In the genomic region with DNA sequence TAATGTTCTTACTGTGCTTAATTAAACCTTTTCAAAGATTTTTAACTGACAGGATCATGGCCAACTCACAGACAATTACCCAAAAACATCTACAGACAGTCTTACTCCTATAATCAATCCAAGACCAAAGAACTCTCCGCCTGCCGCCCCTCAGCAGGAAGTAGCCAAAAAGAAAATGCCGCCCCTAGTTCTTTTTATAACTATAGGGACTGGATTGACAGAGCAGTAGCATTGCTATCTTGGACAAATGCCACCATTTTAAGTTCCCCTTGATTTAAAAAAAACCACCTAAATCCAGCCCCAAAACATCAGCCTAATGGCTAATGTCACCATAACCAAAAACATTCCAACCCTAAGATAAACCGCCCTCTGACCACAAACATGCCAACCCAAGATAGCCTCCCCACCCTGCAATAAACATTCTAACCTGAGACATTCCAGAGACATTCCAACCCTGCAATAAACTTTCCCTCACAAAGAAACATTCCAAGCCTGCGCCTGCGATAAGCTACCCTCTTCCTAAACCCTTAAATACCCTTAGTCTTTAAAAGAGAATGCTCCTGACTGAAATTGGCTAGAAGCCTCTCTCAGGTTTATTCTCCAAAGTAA, we compare ENCODE assay signal across 9 cellular contexts.
A peak's percentile ranks its signal among the peaks of the same experiment; 100 is the strongest.
DNase-seq lines count a peak whose midpoint lies in the region; ATAC-seq, FAIRE-seq and TF ChIP-seq lines count a peak whose summit lies in the region.
"Had no signal": no experiment of that assay in that cellular context is flagged by ENCODE, and none has a peak within 500 bp of the region (broad histone marks: within the 10 kb centered on the region; RNA-seq: fewer than 3 reads in every experiment).

No MANE protein-coding gene starts in this region.

- peak; percentile 63 for DNase-seq in AG20443 (ENCODE audit: low spot score)
- DNase-seq in LoVo (ENCODE audit: low spot score), result peak; percentile 93
- no peak for DNase-seq in H1 (ENCODE audit: low read depth in 1 of 2, low spot score in 2 of 2)
- peak in 1 of 3 donors; percentile 62 for DNase-seq in mucosa of descending colon
- DNase-seq in HuH-7.5 (ENCODE audit: low spot score), result no peak
- DNase-seq in mesothelial cell of epicardium (ENCODE audit: low spot score in 2 of 2, unreplicated experiment in 2 of 2), result no peak
- DNase-seq in GM12892 (ENCODE audit: insufficient read length), result no peak

- H4K5ac ChIP-seq in H1 (ENCODE audit: insufficient read length, low read depth, low read length), result no peak overlapping the region

- H4K8ac ChIP-seq in H1 (ENCODE audit: extremely low read depth, insufficient read depth, low read length), result no peak overlapping the region

- no peak overlapping the region for H3K27ac ChIP-seq in H1 (ENCODE audit: low read depth, low read length)

- no peaks in the 10 kb centered on the region for H3K79me2 ChIP-seq in H1 (ENCODE audit: control insufficient read depth in 1 of 2, insufficient read depth in 2 of 2, low read length in 2 of 2)

- TF ChIP-seq POLR2A in H1 (IDR thresholded peaks at IDR 0.05; ENCODE audit: control extremely low read depth in 1 of 2, low read depth in 2 of 2, low read length in 2 of 2) (no peak), GM12892 (IDR thresholded peaks at IDR 0.05; ENCODE audit: low read depth, low read length) (no peak)

- TF ChIP-seq CTCF in H1 (IDR thresholded peaks at IDR 0.05; ENCODE audit: control extremely low read depth in 1 of 3, insufficient read depth in 1 of 3, low read depth in 1 of 3, low read length in 3 of 3), result no peak
- TF ChIP-seq CTCF in mucosa of descending colon (IDR thresholded peaks at IDR 0.05), result no peak
- TF ChIP-seq CTCF in mesothelial cell of epicardium (IDR thresholded peaks at IDR 0.05; ENCODE audit: unreplicated experiment), result no peak

- H3K9me3 Mint-ChIP-seq in mesothelial cell of epicardium, result peaks cover 21% of the 10 kb centered on the region
- H3K9me3 Mint-ChIP-seq: activated T-helper 17 cell treated with anti-CD3 and anti-CD28 coated beads, Interleukin-2, amount 50 U/mL, for 72 hours had no signal

- POLR2A ChIA-PET in H1 (lab: Charles Lee; ENCODE audit: partially characterized antibody), result no interaction called here

- 76% methylated on average over 6 of the region's 6 CpGs; no CpG with 5 or more reads in 1 of the 2 experiments for WGBS in H1 (ENCODE audit: extremely low coverage in 1 of 2, insufficient coverage in 1 of 2, insufficient read length in 1 of 2, insufficient replicate concordance in 2 of 2, low coverage in 1 of 2, low lambda C conversion rate in 2 of 2, missing lambda C conversion rate in 1 of 2), 2 experiments

- H2AFZ ChIP-seq in H1 (ENCODE audit: low read length), result no peak overlapping the region

- peaks cover 0 to 12% (median 2%) of the 10 kb centered on the region in 4 experiments; a peak in 4 of 7 replicates for H3K4me1 ChIP-seq in H1 (replicated peaks in 1 of 4; ENCODE audit: control insufficient read depth in 3 of 4, insufficient read depth in 4 of 4, low read length in 3 of 4)
- H3K4me1 ChIP-seq in mucosa of descending colon (ENCODE audit: low read depth), result peaks cover 20% of the 10 kb centered on the region

- H3K27ac Mint-ChIP-seq in mesothelial cell of epicardium, result no peak overlapping the region
- H3K27ac Mint-ChIP-seq: activated T-helper 17 cell treated with anti-CD3 and anti-CD28 coated beads, Interleukin-2, amount 50 U/mL, for 72 hours had no signal

- no peak overlapping the region for H3K4me3 ChIP-seq in H1 (ENCODE audit: extremely low read depth in 1 of 4, insufficient read depth in 2 of 4, low read depth in 3 of 4, low read length in 4 of 4)
- no peak overlapping the region for H3K4me3 ChIP-seq in mucosa of descending colon

- no peak overlapping the region for H2BK5ac ChIP-seq in H1 (ENCODE audit: low read depth, low read length)

- H2BK20ac ChIP-seq in H1 (ENCODE audit: low read length), result no peak overlapping the region

- no peak overlapping the region for H3K18ac ChIP-seq in H1 (ENCODE audit: extremely low read depth, low read length)

- intact Hi-C loops in mucosa of descending colon (cut with DNase I, micrococcal nuclease), result loop anchor here in 1 of 2 donors (5.0 kb wide), 1 partner anchor 80 kb away; no protein-coding TSS in a partner anchor

- no peak overlapping the region for H3K23ac ChIP-seq in H1 (ENCODE audit: insufficient read length)

- CTCF ChIA-PET in H1 (lab: Charles Lee; ENCODE audit: partially characterized antibody), result no interaction called here

- H3K56ac ChIP-seq in H1 (replicated peaks; ENCODE audit: insufficient read length, low read depth, low read length), result no peak overlapping the region

- H2AK5ac ChIP-seq in H1 (ENCODE audit: low read depth, low read length), result no peak overlapping the region

- TF ChIP-seq RAD21 in H1 (IDR thresholded peaks at IDR 0.05 in 1 of 2, conservative IDR thresholded peaks at IDR 0.05 in 1 of 2; ENCODE audit: low read depth in 2 of 2, low read length in 2 of 2), result no peak

- H4K91ac ChIP-seq in H1 (replicated peaks; ENCODE audit: insufficient read length, low read length), result no peak overlapping the region

- peaks cover 4% of the 10 kb centered on the region for H3K36me3 Mint-ChIP-seq in mesothelial cell of epicardium

- no peak overlapping the region for H3K4ac ChIP-seq in H1 (replicated peaks; ENCODE audit: insufficient read length, low read depth, low read length)

- FAIRE-seq in H1 (lab: Jason Lieb, UNC) (no peak), GM12892 (lab: Jason Lieb, UNC) (no peak)

- H3K4me2 ChIP-seq in H1 (ENCODE audit: insufficient read depth in 1 of 2, low read depth in 2 of 2, low read length in 2 of 2), result no peak overlapping the region

- H2BK120ac ChIP-seq in H1 (replicated peaks; ENCODE audit: low read depth, low read length), result no peak overlapping the region

- peak; percentile 74 for ATAC-seq in mucosa of descending colon
- ATAC-seq in GM21360 (IDR thresholded peaks at IDR 0.05; ENCODE audit: unreplicated experiment), result no peak
- ATAC-seq: activated T-helper 17 cell treated with anti-CD3 and anti-CD28 coated beads, Interleukin-2, amount 50 U/mL, for 72 hours had no signal

- H3K79me1 ChIP-seq in H1 (ENCODE audit: low read depth, low read length), result no peaks in the 10 kb centered on the region

- H3K4me1 Mint-ChIP-seq in mesothelial cell of epicardium, result no peaks in the 10 kb centered on the region

- no peaks in the 10 kb centered on the region for H3K36me3 ChIP-seq in H1 (ENCODE audit: control insufficient read depth in 2 of 4, insufficient read depth in 4 of 4, low read length in 3 of 4)
- no peaks in the 10 kb centered on the region for H3K36me3 ChIP-seq in mucosa of descending colon (ENCODE audit: low read depth)

- no peaks in the 10 kb centered on the region; the same call in 1 of the 2 replicates for H3K23me2 ChIP-seq in H1 (ENCODE audit: low read depth, low read length)

- no peaks in the 10 kb centered on the region for H3K27me3 Mint-ChIP-seq in mesothelial cell of epicardium (ENCODE audit: low read depth)
- H3K27me3 Mint-ChIP-seq: activated T-helper 17 cell treated with anti-CD3 and anti-CD28 coated beads, Interleukin-2, amount 50 U/mL, for 72 hours had no signal

- no peak overlapping the region for H3K14ac ChIP-seq in H1 (ENCODE audit: insufficient read length)

- no peak overlapping the region for H2BK15ac ChIP-seq in H1 (ENCODE audit: low read length)

- H3K9me3 ChIP-seq in H1 (ENCODE audit: insufficient read depth in 2 of 2, low read depth in 1 of 2, low read length in 1 of 2) (peaks cover 9 to 10% of the 10 kb centered on the region in 2 experiments; a peak in 3 of 4 replicates), mucosa of descending colon (no peaks in the 10 kb centered on the region)

- H2BK12ac ChIP-seq in H1 (ENCODE audit: low read depth, low read length), result no peak overlapping the region

- peaks cover 0 to 4% (median 0%) of the 10 kb centered on the region in 4 experiments; a peak in 1 of 7 replicates for H3K27me3 ChIP-seq in H1 (replicated peaks in 1 of 4; ENCODE audit: control insufficient read depth in 3 of 4, extremely low read depth in 1 of 4, insufficient read depth in 3 of 4, low read length in 3 of 4)

- H3K9ac ChIP-seq in H1 (replicated peaks in 1 of 4; ENCODE audit: extremely low read depth in 1 of 4, low read depth in 3 of 4, low read length in 3 of 4), result no peak overlapping the region

- TF ChIP-seq EP300 in H1 (IDR thresholded peaks at IDR 0.05; ENCODE audit: borderline replicate concordance in 1 of 2, low read depth in 2 of 2, low read length in 2 of 2), result no peak

- H4K20me1 ChIP-seq in H1 (replicated peaks in 1 of 2; ENCODE audit: control insufficient read depth in 1 of 2, insufficient read depth in 2 of 2, low read length in 2 of 2), result no peaks in the 10 kb centered on the region

- H3K4me3 Mint-ChIP-seq in mesothelial cell of epicardium, result no peak overlapping the region
- H3K4me3 Mint-ChIP-seq: activated T-helper 17 cell treated with anti-CD3 and anti-CD28 coated beads, Interleukin-2, amount 50 U/mL, for 72 hours had no signal

TF ChIP-seq in H1, 55 proteins besides CTCF, POLR2A, EP300 and RAD21:
- no peak for TF ChIP-seq POU5F1 (IDR thresholded peaks at IDR 0.05; ENCODE audit: low read depth, low read length)
- TF ChIP-seq SIN3A (conservative IDR thresholded peaks at IDR 0.05 in 1 of 2, IDR thresholded peaks at IDR 0.05 in 1 of 2; ENCODE audit: low read depth in 1 of 2, low read length in 2 of 2), result no peak
- no peak for TF ChIP-seq TCF12 (IDR thresholded peaks at IDR 0.05; ENCODE audit: low read depth, low read length)
- TF ChIP-seq TEAD4 (IDR thresholded peaks at IDR 0.05; ENCODE audit: low read depth, low read length), result peak; percentile 81; the same call in 1 of the 2 replicates
- TF ChIP-seq, protein P1, sequence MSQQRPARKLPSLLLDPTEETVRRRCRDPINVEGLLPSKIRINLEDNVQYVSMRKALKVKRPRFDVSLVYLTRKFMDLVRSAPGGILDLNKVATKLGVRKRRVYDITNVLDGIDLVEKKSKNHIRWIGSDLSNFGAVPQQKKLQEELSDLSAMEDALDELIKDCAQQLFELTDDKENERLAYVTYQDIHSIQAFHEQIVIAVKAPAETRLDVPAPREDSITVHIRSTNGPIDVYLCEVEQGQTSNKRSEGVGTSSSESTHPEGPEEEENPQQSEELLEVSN (IDR thresholded peaks at IDR 0.05), result no peak
- no peak for TF ChIP-seq SAP30 (IDR thresholded peaks at IDR 0.05; ENCODE audit: insufficient read depth, insufficient replicate concordance, low read length)
- no peak for TF ChIP-seq GTF2F1 (IDR thresholded peaks at IDR 0.05; ENCODE audit: borderline replicate concordance, low read depth, low read length)

Comparison
In these comparisons a context has a peak if more than half of its experiments do, and no peak if none do; other contexts are left out.
1. DNase-seq: peak in AG20443 (single experiment) and LoVo (single experiment); none in H1 (0 of 2), HuH-7.5 (single experiment), mesothelial cell of epicardium (0 of 2) and GM12892 (single experiment).